23 cellular contexts compared by ENCODE assay signal in genomic region chr12:95724767-95725166, GRCh38.
"Had no signal": no experiment of that assay in that cellular context is flagged by ENCODE, and none has a peak within 500 bp of the region (broad histone marks: within the 10 kb centered on the region; RNA-seq: fewer than 3 reads in every experiment).

No MANE protein-coding gene starts in this region.

- H3K27me3 ChIP-seq: foreskin keratinocyte, left lung, neural progenitor cell, sigmoid colon, tibial artery, upper lobe of left lung, uterus had no signal

- H3K4me2 ChIP-seq: neural progenitor cell had no signal

- H2AFZ ChIP-seq: neural progenitor cell had no signal

- H3K36me3 ChIP-seq: left lung, lower lobe of right lung, neural progenitor cell, sigmoid colon, upper lobe of left lung, uterus had no signal

- H3K27ac ChIP-seq: coronary artery, foreskin keratinocyte, left lung, lower lobe of right lung, neural progenitor cell, sigmoid colon, tibial artery, upper lobe of left lung, uterus had no signal

- ATAC-seq: foreskin keratinocyte, left lung, lower lobe of right lung, natural killer cell had no signal

- H3K4me3 ChIP-seq: coronary artery, left lung, lower lobe of right lung, neural progenitor cell, sigmoid colon, tibial artery, upper lobe of left lung, uterus had no signal

- FAIRE-seq: endothelial cell of umbilical vein, keratinocyte, small intestine had no signal

- H3K4me3 Mint-ChIP-seq: endodermal cell, immature natural killer cell, memory B cell, mesothelial cell of epicardium, natural killer cell, neural progenitor cell had no signal

- H3K27ac Mint-ChIP-seq: endodermal cell, immature natural killer cell, memory B cell, natural killer cell, neural progenitor cell had no signal

- H3K4me1 ChIP-seq: left lung, lower lobe of right lung, neural progenitor cell, upper lobe of left lung, uterus had no signal

- DNase-seq: effector CD4-positive, alpha-beta T cell; endodermal cell; erythroblast; foreskin keratinocyte; immature natural killer cell; left lung; lower lobe of right lung; natural killer cell; occipital lobe; posterior cingulate gyrus; sigmoid colon; small intestine; stimulated activated CD4-positive, alpha-beta T cell treated with anti-CD3 and anti-CD28 coated beads, Interleukin-2, amount 100 ng/mL, for 48 hours; stimulated activated naive CD4-positive, alpha-beta T cell treated with Interleukin-2 at 50 U/mL for 16 hours; tibial artery; upper lobe of left lung; uterus had no signal

- H3K36me3 Mint-ChIP-seq: memory B cell, natural killer cell had no signal

- H3K4me1 Mint-ChIP-seq: immature natural killer cell, natural killer cell, neural progenitor cell had no signal

- H3K9ac ChIP-seq: neural progenitor cell had no signal

- H3K9me3 ChIP-seq: lower lobe of right lung, sigmoid colon, tibial artery, upper lobe of left lung, uterus had no signal
